In genomic region chr3:61783993-61784718, GRCh38 we compare ENCODE assay signal across 16 cellular contexts.
DNase-seq lines count a peak whose midpoint lies in the region; ATAC-seq and TF ChIP-seq lines count a peak whose summit lies in the region.
"Had no signal": no experiment of that assay in that cellular context is flagged by ENCODE, and none has a peak within 500 bp of the region (broad histone marks: within the 10 kb centered on the region; RNA-seq: fewer than 3 reads in every experiment).

No MANE protein-coding gene starts in this region.

- no peak for ATAC-seq in HG03108 (IDR thresholded peaks at IDR 0.05; ENCODE audit: unreplicated experiment)
- ATAC-seq: HCT116; stimulated activated memory B cell treated with anti-CD40 and anti-IgM and Interleukin-4, amounts not matched to agents 10 μg/mL and 1 μg/mL and 100 μg/mL, for 72 hours had no signal

- no peaks in the 10 kb centered on the region for H3K9me3 Mint-ChIP-seq in endodermal cell

- TF ChIP-seq CTCF in endodermal cell (conservative IDR thresholded peaks at IDR 0.05) (no peak), osteoblast (IDR thresholded peaks at IDR 0.05; ENCODE audit: extremely low read depth, low read depth, low read length) (no peak)

- DNase-seq in EL (peak; percentile 59), OCI-M1 (lab: John Stamatoyannopoulos, UW) (peak; percentile 4), endodermal cell (peak; percentile 47), osteoblast (ENCODE audit: insufficient read length, low spot score, missing footprints) (peak; percentile 57), DMS79 (lab: John Stamatoyannopoulos, UW) (no peak), NCI-H526 (lab: John Stamatoyannopoulos, UW) (no peak)
- no peak for DNase-seq in stimulated activated CD8-positive, alpha-beta memory T cell treated with anti-CD3 and anti-CD28 coated beads, Interleukin-4, amount 100 ng/mL, for 48 hours
- DNase-seq: activated CD4-positive, CD25-positive, alpha-beta regulatory T cell; cortex of kidney; NCI-H2171 treated with DMSO at 0.1 percent for 48 hours had no signal

- 90 to 100% methylated on average over 2 to 4 of the region's 6 CpGs for WGBS in endodermal cell (ENCODE audit: insufficient coverage in 1 of 2, insufficient read length in 1 of 2), 2 experiments

- H3K9ac ChIP-seq in endodermal cell (ENCODE audit: extremely low read depth, low read length, poor library complexity, severe bottlenecking): no peak overlapping the region

- no peaks in the 10 kb centered on the region for H3K4me1 ChIP-seq in endodermal cell (ENCODE audit: control insufficient read depth, insufficient read depth, low read length)
- peaks cover 10% of the 10 kb centered on the region for H3K4me1 ChIP-seq in osteoblast (ENCODE audit: insufficient read depth, low read length)

- peaks cover 8% of the 10 kb centered on the region for H4K20me1 ChIP-seq in osteoblast (ENCODE audit: insufficient read depth, low read length)

- H3K9me3 ChIP-seq in endodermal cell (ENCODE audit: control insufficient read depth, low read length) (no peaks in the 10 kb centered on the region), osteoblast (ENCODE audit: low read depth, low read length) (no peaks in the 10 kb centered on the region)

- no peak overlapping the region for H3K4me3 Mint-ChIP-seq in endodermal cell
- H3K4me3 Mint-ChIP-seq: stimulated activated memory B cell treated with anti-CD40 and anti-IgM and Interleukin-4, amounts not matched to agents 10 μg/mL and 1 μg/mL and 100 μg/mL, for 72 hours had no signal

- H3K27ac ChIP-seq in endodermal cell (ENCODE audit: low read depth, low read length) (no peak overlapping the region), osteoblast (ENCODE audit: low read depth, low read length) (peak overlapping the region; percentile 17)
- H3K27ac ChIP-seq: C4-2B, SK-N-MC had no signal

- H3K79me2 ChIP-seq in osteoblast (ENCODE audit: insufficient read depth, low read length): peaks cover 21% of the 10 kb centered on the region

- peaks cover 20% of the 10 kb centered on the region for H3K4me1 Mint-ChIP-seq in endodermal cell
- H3K4me1 Mint-ChIP-seq: stimulated activated memory B cell treated with anti-CD40 and anti-IgM and Interleukin-4, amounts not matched to agents 10 μg/mL and 1 μg/mL and 100 μg/mL, for 72 hours had no signal

- no peak overlapping the region for H2AFZ ChIP-seq in osteoblast (ENCODE audit: low read length)

- no peak overlapping the region for H3K4me3 ChIP-seq in endodermal cell (ENCODE audit: low read length)
- no peak overlapping the region for H3K4me3 ChIP-seq in osteoblast (ENCODE audit: insufficient read depth, low read length)
- H3K4me3 ChIP-seq: SK-N-MC had no signal

- peak overlapping the region; percentile 37 for H3K4me2 ChIP-seq in osteoblast (ENCODE audit: insufficient read depth, low read length)

- H3K27me3 ChIP-seq in endodermal cell (ENCODE audit: control insufficient read depth, insufficient read depth, low read length, poor library complexity, severe bottlenecking) (no peaks in the 10 kb centered on the region), osteoblast (ENCODE audit: insufficient read depth, low read length) (no peaks in the 10 kb centered on the region)

- no peaks in the 10 kb centered on the region for H3K27me3 Mint-ChIP-seq in endodermal cell (ENCODE audit: insufficient read depth)
- H3K27me3 Mint-ChIP-seq: stimulated activated memory B cell treated with anti-CD40 and anti-IgM and Interleukin-4, amounts not matched to agents 10 μg/mL and 1 μg/mL and 100 μg/mL, for 72 hours had no signal

- no peak overlapping the region for H3K27ac Mint-ChIP-seq in endodermal cell
- H3K27ac Mint-ChIP-seq: activated naive CD4-positive, alpha-beta T cell treated with anti-CD3 and anti-CD28 coated beads, Interleukin-2, amount 50 U/mL, for 72 hours; stimulated activated memory B cell treated with anti-CD40 and anti-IgM and Interleukin-4, amounts not matched to agents 10 μg/mL and 1 μg/mL and 100 μg/mL, for 72 hours had no signal

- no peaks in the 10 kb centered on the region for H3K36me3 Mint-ChIP-seq in endodermal cell (ENCODE audit: low read depth)
- H3K36me3 Mint-ChIP-seq: activated naive CD4-positive, alpha-beta T cell treated with anti-CD3 and anti-CD28 coated beads, Interleukin-2, amount 50 U/mL, for 72 hours; stimulated activated memory B cell treated with anti-CD40 and anti-IgM and Interleukin-4, amounts not matched to agents 10 μg/mL and 1 μg/mL and 100 μg/mL, for 72 hours had no signal

- H3K36me3 ChIP-seq in endodermal cell (ENCODE audit: control insufficient read depth, insufficient read depth, low read length): no peaks in the 10 kb centered on the region
- H3K36me3 ChIP-seq in osteoblast (ENCODE audit: insufficient read depth, low read length): no peaks in the 10 kb centered on the region

Comparison
In these comparisons a context has a peak if more than half of its experiments do, and no peak if none do; other contexts are left out.
1. DNase-seq: peak in EL (single experiment), OCI-M1 (single experiment), endodermal cell (single experiment) and osteoblast (single experiment); none in DMS79 (single experiment), stimulated activated CD8-positive, alpha-beta memory T cell treated with anti-CD3 and anti-CD28 coated beads, Interleukin-4, amount 100 ng/mL, for 48 hours (single experiment) and NCI-H526 (0 of 2).